ENCODE assay signal across 10 cellular contexts in genomic region chr9:134301387-134302129, GRCh38. TPM values are rescaled to one million over a fixed set of nuclear protein-coding genes. Genes with fewer than 3 reads are reported as not detected.
DNase-seq lines count a peak whose midpoint lies in the region; ATAC-seq and TF ChIP-seq lines count a peak whose summit lies in the region.
"Had no signal": no experiment of that assay in that cellular context is flagged by ENCODE, and none has a peak within 500 bp of the region (broad histone marks: within the 10 kb centered on the region; RNA-seq: fewer than 3 reads in every experiment).

No MANE protein-coding gene starts in this region.

- peak; percentile 92 to 94 for ATAC-seq in activated CD4-positive, CD25-positive, alpha-beta regulatory T cell treated with anti-CD3 and anti-CD28 coated beads, Interleukin-2, amount 50 U/mL, for 24 hours
- ATAC-seq in HG02870 (IDR thresholded peaks at IDR 0.05; ENCODE audit: unreplicated experiment) (no peak), HG03025 (IDR thresholded peaks at IDR 0.05; ENCODE audit: low FRiP score, unreplicated experiment) (no peak)

- H3K4me3 Mint-ChIP-seq in glutamatergic neuron (ENCODE audit: unreplicated experiment) = no peak overlapping the region
- H3K4me3 Mint-ChIP-seq: H9 had no signal

- H3K9me3 Mint-ChIP-seq in glutamatergic neuron (ENCODE audit: unreplicated experiment) = no peaks in the 10 kb centered on the region
- H3K9me3 Mint-ChIP-seq: H9 had no signal

- H3K36me3 Mint-ChIP-seq in glutamatergic neuron (ENCODE audit: unreplicated experiment) = peaks cover 4% of the 10 kb centered on the region

- H3K4me1 Mint-ChIP-seq in glutamatergic neuron (ENCODE audit: low read depth, unreplicated experiment) = no peaks in the 10 kb centered on the region

- no peak overlapping the region for H3K27ac Mint-ChIP-seq in glutamatergic neuron (ENCODE audit: unreplicated experiment)

- no peak for TF ChIP-seq CTCF in glutamatergic neuron (IDR thresholded peaks at IDR 0.05; ENCODE audit: partially characterized antibody, unreplicated experiment)

- H3K27me3 Mint-ChIP-seq in glutamatergic neuron (ENCODE audit: unreplicated experiment) = peaks cover 3% of the 10 kb centered on the region

- no peak for DNase-seq in activated CD4-positive, CD25-positive, alpha-beta regulatory T cell treated with anti-CD3 and anti-CD28 coated beads, Interleukin-2, amount 50 U/mL, for 72 hours
- peak; percentile 27 for DNase-seq in T-helper 9 cell
- peak; percentile 12 for DNase-seq in glutamatergic neuron
- peak; percentile 29 to 53 for DNase-seq in stimulated activated CD8-positive, alpha-beta memory T cell treated with anti-CD3 and anti-CD28 coated beads, Interleukin-7, amount 100 ng/mL, for 4 hours (ENCODE audit: low read depth in 2 of 2)
- DNase-seq in globus pallidus (ENCODE audit: low spot score) = no peak
- DNase-seq: H9, NCI-H774 had no signal

RNA-seq across cellular contexts. Expression of gene RXRA, which starts 24.7 kb away (rescaled TPM):
- total RNA-seq in glutamatergic neuron (ENCODE audit: unreplicated experiment) = 20.5 TPM

Comparison
In these comparisons a context has a peak if more than half of its experiments do, and no peak if none do; other contexts are left out.
1. ATAC-seq: peak in activated CD4-positive, CD25-positive, alpha-beta regulatory T cell treated with anti-CD3 and anti-CD28 coated beads, Interleukin-2, amount 50 U/mL, for 24 hours (2 of 2); none in HG02870 (single experiment) and HG03025 (single experiment).
2. DNase-seq: peak in T-helper 9 cell (single experiment), glutamatergic neuron (single experiment) and stimulated activated CD8-positive, alpha-beta memory T cell treated with anti-CD3 and anti-CD28 coated beads, Interleukin-7, amount 100 ng/mL, for 4 hours (2 of 2); none in activated CD4-positive, CD25-positive, alpha-beta regulatory T cell treated with anti-CD3 and anti-CD28 coated beads, Interleukin-2, amount 50 U/mL, for 72 hours (single experiment) and globus pallidus (single experiment).